In the genomic region with DNA sequence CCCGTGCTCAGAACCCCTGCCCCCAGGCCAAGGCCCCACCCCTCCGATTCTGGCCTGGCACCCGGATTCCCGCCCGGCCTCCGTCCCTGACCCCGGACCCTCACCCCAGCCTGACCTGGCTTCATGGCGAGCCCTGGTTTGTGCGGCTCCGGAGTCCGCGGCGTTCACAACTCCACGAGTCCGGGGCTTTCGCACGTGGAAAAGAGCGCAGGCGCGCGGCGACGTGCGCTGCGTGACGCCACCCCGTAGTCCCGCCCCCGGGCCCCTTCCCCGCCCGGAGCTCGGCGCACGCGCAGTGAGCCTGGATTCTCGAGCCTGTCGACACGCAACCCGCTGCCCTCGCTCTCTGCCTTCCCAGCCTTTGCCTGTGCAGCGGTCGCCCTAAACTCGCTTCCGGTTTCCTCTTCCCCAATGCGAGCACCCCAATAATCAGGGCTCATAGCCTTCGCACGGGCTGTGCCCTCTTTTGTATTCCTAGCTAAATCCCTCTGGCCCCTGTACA, we compare ENCODE assay signal across 1 cellular context.
A peak's percentile ranks its signal among the peaks of the same experiment; 100 is the strongest.
TF ChIP-seq lines count a peak whose summit lies in the region.

A gene (minus strand): TSS at position 204 of the 502 bp plus-strand sequence. CDS start 79 bp downstream, at position 125.

TF ChIP-seq in HepG2, 621 proteins besides CTCF, POLR2A, EP300 and RAD21 (continued from another document and continues in another):
- TF ChIP-seq, protein P1, sequence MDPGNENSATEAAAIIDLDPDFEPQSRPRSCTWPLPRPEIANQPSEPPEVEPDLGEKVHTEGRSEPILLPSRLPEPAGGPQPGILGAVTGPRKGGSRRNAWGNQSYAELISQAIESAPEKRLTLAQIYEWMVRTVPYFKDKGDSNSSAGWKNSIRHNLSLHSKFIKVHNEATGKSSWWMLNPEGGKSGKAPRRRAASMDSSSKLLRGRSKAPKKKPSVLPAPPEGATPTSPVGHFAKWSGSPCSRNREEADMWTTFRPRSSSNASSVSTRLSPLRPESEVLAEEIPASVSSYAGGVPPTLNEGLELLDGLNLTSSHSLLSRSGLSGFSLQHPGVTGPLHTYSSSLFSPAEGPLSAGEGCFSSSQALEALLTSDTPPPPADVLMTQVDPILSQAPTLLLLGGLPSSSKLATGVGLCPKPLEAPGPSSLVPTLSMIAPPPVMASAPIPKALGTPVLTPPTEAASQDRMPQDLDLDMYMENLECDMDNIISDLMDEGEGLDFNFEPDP (CRISPR knock-in tag; conservative IDR thresholded peaks at IDR 0.05): no peak
- TF ChIP-seq, protein P2, sequence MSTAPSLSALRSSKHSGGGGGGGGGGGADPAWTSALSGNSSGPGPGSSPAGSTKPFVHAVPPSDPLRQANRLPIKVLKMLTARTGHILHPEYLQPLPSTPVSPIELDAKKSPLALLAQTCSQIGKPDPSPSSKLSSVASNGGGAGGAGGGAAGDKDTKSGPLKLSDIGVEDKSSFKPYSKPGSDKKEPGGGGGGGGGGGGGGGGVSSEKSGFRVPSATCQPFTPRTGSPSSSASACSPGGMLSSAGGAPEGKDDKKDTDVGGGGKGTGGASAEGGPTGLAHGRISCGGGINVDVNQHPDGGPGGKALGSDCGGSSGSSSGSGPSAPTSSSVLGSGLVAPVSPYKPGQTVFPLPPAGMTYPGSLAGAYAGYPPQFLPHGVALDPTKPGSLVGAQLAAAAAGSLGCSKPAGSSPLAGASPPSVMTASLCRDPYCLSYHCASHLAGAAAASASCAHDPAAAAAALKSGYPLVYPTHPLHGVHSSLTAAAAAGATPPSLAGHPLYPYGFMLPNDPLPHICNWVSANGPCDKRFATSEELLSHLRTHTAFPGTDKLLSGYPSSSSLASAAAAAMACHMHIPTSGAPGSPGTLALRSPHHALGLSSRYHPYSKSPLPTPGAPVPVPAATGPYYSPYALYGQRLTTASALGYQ (CRISPR knock-in tag; IDR thresholded peaks at IDR 0.05): no peak
- TF ChIP-seq BORCS8-MEF2B (CRISPR knock-in tag; IDR thresholded peaks at IDR 0.05) (no peak), ATRX (CRISPR knock-in tag; IDR thresholded peaks at IDR 0.05; ENCODE audit: borderline replicate concordance) (no peak), ZFP37 (CRISPR knock-in tag; IDR thresholded peaks at IDR 0.05; ENCODE audit: borderline replicate concordance) (0 out of 2 replicates have a peak, but pooled peaks have one; percentile 58), ZNF232 (CRISPR knock-in tag; IDR thresholded peaks at IDR 0.05; ENCODE audit: borderline replicate concordance) (peak; percentile 61; the same call in 1 of the 2 replicates), FOXK2 (IDR thresholded peaks at IDR 0.05) (no peak), NPAS2 (CRISPR knock-in tag; IDR thresholded peaks at IDR 0.05; ENCODE audit: borderline replicate concordance) (no peak), AGO1 (IDR thresholded peaks at IDR 0.05; ENCODE audit: low read depth, low read length, poor library complexity, severe bottlenecking) (no peak), ZNF44 (CRISPR knock-in tag; IDR thresholded peaks at IDR 0.05) (no peak), ZNF143 (CRISPR knock-in tag; IDR thresholded peaks at IDR 0.05) (no peak), ZNF367 (CRISPR knock-in tag; IDR thresholded peaks at IDR 0.05; ENCODE audit: borderline replicate concordance) (0 out of 2 replicates have a peak, but pooled peaks have one; percentile 23), PAX8 (CRISPR knock-in tag; IDR thresholded peaks at IDR 0.05; ENCODE audit: borderline replicate concordance) (0 out of 2 replicates have a peak, but pooled peaks have one; percentile 61), CBX2 (IDR thresholded peaks at IDR 0.05; ENCODE audit: low read depth, low read length) (no peak), CBX2 (CRISPR knock-in tag; IDR thresholded peaks at IDR 0.05; ENCODE audit: low read depth) (no peak), ZNF607 (CRISPR knock-in tag; IDR thresholded peaks at IDR 0.05; ENCODE audit: borderline replicate concordance) (no peak), ZNF7 (CRISPR knock-in tag; IDR thresholded peaks at IDR 0.05) (no peak), MZF1 (CRISPR knock-in tag; IDR thresholded peaks at IDR 0.05; ENCODE audit: borderline replicate concordance) (no peak), ZNF225 (CRISPR knock-in tag; IDR thresholded peaks at IDR 0.05) (no peak), JUN (CRISPR knock-in tag; IDR thresholded peaks at IDR 0.05) (no peak), AHR (CRISPR knock-in tag; IDR thresholded peaks at IDR 0.05) (no peak), FOXK1 (CRISPR knock-in tag; IDR thresholded peaks at IDR 0.05; ENCODE audit: borderline replicate concordance, low read depth) (peak; percentile 57; the same call in 1 of the 2 replicates), ZSCAN9 (CRISPR knock-in tag; IDR thresholded peaks at IDR 0.05; ENCODE audit: borderline replicate concordance) (0 out of 2 replicates have a peak, but pooled peaks have one; percentile 38), TCF7 (IDR thresholded peaks at IDR 0.05; ENCODE audit: low read depth) (no peak), GABPB1 (CRISPR knock-in tag; IDR thresholded peaks at IDR 0.05) (peak; percentile 85), FOSL2 (CRISPR knock-in tag; IDR thresholded peaks at IDR 0.05) (no peak), MYNN (CRISPR knock-in tag; IDR thresholded peaks at IDR 0.05; ENCODE audit: low read depth) (no peak), SMAD1 (CRISPR knock-in tag; IDR thresholded peaks at IDR 0.05; ENCODE audit: borderline replicate concordance, low read depth) (no peak; the same call in 1 of the 2 replicates), NFRKB (IDR thresholded peaks at IDR 0.05) (no peak), MED13 (CRISPR knock-in tag; IDR thresholded peaks at IDR 0.05) (peak; percentile 65; the same call in 1 of the 2 replicates), HNRNPL (IDR thresholded peaks at IDR 0.05; ENCODE audit: low read depth, low read length) (no peak), ZNF331 (CRISPR knock-in tag; IDR thresholded peaks at IDR 0.05) (peak; percentile 47; the same call in 1 of the 2 replicates), MIER3 (CRISPR knock-in tag; IDR thresholded peaks at IDR 0.05; ENCODE audit: borderline replicate concordance) (no peak), GZF1 (CRISPR knock-in tag; IDR thresholded peaks at IDR 0.05) (no peak), ZNF34 (CRISPR knock-in tag; IDR thresholded peaks at IDR 0.05; ENCODE audit: borderline replicate concordance) (no peak), CEBPB (IDR thresholded peaks at IDR 0.05; ENCODE audit: borderline replicate concordance, low read depth, low read length) (no peak), ZNF383 (CRISPR knock-in tag; IDR thresholded peaks at IDR 0.05; ENCODE audit: borderline replicate concordance) (no peak), GTF2F1 (IDR thresholded peaks at IDR 0.05; ENCODE audit: low read length) (no peak), ZSCAN12 (CRISPR knock-in tag; IDR thresholded peaks at IDR 0.05) (0 out of 2 replicates have a peak, but pooled peaks have one; percentile 11), GPN1 (CRISPR knock-in tag; IDR thresholded peaks at IDR 0.05; ENCODE audit: borderline replicate concordance) (no peak), KDM3A (CRISPR knock-in tag; IDR thresholded peaks at IDR 0.05; ENCODE audit: low read depth) (0 out of 2 replicates have a peak, but pooled peaks have one; percentile 28), ZNF354B (CRISPR knock-in tag; IDR thresholded peaks at IDR 0.05) (no peak), NR2F6 (IDR thresholded peaks at IDR 0.05) (no peak), NR2F6 (CRISPR knock-in tag; IDR thresholded peaks at IDR 0.05) (no peak), ZNF737 (CRISPR knock-in tag; IDR thresholded peaks at IDR 0.05; ENCODE audit: borderline replicate concordance) (peak; percentile 72; the same call in 1 of the 2 replicates), ZNF83 (CRISPR knock-in tag; IDR thresholded peaks at IDR 0.05; ENCODE audit: borderline replicate concordance) (0 out of 2 replicates have a peak, but pooled peaks have one; percentile 21), KMT2B (CRISPR knock-in tag; IDR thresholded peaks at IDR 0.05) (peak; percentile 74), RARG (CRISPR knock-in tag; IDR thresholded peaks at IDR 0.05; ENCODE audit: low read depth) (no peak), MXI1 (IDR thresholded peaks at IDR 0.05; ENCODE audit: borderline replicate concordance, low read depth, low read length) (peak; percentile 96; the same call in 2 of the 3 replicates), ZNF282 (IDR thresholded peaks at IDR 0.05; ENCODE audit: partially characterized antibody) (no peak)
- TF ChIP-seq, protein P3, sequence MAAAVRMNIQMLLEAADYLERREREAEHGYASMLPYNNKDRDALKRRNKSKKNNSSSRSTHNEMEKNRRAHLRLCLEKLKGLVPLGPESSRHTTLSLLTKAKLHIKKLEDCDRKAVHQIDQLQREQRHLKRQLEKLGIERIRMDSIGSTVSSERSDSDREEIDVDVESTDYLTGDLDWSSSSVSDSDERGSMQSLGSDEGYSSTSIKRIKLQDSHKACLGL (CRISPR knock-in tag; IDR thresholded peaks at IDR 0.05): peak; percentile 85
- TF ChIP-seq, protein P4, sequence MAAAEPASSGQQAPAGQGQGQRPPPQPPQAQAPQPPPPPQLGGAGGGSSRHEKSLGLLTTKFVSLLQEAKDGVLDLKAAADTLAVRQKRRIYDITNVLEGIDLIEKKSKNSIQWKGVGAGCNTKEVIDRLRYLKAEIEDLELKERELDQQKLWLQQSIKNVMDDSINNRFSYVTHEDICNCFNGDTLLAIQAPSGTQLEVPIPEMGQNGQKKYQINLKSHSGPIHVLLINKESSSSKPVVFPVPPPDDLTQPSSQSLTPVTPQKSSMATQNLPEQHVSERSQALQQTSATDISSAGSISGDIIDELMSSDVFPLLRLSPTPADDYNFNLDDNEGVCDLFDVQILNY (CRISPR knock-in tag; conservative IDR thresholded peaks at IDR 0.05): no peak
- TF ChIP-seq, protein P5, sequence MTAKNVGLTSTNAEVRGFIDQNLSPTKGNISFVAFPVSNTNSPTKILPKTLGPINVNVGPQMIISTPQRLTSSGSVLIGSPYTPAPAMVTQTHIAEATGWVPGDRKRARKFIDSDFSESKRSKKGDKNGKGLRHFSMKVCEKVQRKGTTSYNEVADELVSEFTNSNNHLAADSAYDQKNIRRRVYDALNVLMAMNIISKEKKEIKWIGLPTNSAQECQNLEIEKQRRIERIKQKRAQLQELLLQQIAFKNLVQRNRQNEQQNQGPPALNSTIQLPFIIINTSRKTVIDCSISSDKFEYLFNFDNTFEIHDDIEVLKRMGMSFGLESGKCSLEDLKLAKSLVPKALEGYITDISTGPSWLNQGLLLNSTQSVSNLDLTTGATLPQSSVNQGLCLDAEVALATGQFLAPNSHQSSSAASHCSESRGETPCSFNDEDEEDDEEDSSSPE (CRISPR knock-in tag; IDR thresholded peaks at IDR 0.05): peak; percentile 70
- TF ChIP-seq, protein P6, sequence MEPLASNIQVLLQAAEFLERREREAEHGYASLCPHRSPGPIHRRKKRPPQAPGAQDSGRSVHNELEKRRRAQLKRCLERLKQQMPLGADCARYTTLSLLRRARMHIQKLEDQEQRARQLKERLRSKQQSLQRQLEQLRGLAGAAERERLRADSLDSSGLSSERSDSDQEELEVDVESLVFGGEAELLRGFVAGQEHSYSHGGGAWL (CRISPR knock-in tag; IDR thresholded peaks at IDR 0.05): peak; percentile 91; the same call in 1 of the 2 replicates
- TF ChIP-seq, protein P7, sequence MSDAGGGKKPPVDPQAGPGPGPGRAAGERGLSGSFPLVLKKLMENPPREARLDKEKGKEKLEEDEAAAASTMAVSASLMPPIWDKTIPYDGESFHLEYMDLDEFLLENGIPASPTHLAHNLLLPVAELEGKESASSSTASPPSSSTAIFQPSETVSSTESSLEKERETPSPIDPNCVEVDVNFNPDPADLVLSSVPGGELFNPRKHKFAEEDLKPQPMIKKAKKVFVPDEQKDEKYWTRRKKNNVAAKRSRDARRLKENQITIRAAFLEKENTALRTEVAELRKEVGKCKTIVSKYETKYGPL (CRISPR knock-in tag; IDR thresholded peaks at IDR 0.05): no peak
- TF ChIP-seq, protein P8, sequence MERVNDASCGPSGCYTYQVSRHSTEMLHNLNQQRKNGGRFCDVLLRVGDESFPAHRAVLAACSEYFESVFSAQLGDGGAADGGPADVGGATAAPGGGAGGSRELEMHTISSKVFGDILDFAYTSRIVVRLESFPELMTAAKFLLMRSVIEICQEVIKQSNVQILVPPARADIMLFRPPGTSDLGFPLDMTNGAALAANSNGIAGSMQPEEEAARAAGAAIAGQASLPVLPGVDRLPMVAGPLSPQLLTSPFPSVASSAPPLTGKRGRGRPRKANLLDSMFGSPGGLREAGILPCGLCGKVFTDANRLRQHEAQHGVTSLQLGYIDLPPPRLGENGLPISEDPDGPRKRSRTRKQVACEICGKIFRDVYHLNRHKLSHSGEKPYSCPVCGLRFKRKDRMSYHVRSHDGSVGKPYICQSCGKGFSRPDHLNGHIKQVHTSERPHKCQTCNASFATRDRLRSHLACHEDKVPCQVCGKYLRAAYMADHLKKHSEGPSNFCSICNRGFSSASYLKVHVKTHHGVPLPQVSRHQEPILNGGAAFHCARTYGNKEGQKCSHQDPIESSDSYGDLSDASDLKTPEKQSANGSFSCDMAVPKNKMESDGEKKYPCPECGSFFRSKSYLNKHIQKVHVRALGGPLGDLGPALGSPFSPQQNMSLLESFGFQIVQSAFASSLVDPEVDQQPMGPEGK (CRISPR knock-in tag; IDR thresholded peaks at IDR 0.05): 0 out of 2 replicates have a peak, but pooled peaks have one; percentile 5
- TF ChIP-seq, protein P9, sequence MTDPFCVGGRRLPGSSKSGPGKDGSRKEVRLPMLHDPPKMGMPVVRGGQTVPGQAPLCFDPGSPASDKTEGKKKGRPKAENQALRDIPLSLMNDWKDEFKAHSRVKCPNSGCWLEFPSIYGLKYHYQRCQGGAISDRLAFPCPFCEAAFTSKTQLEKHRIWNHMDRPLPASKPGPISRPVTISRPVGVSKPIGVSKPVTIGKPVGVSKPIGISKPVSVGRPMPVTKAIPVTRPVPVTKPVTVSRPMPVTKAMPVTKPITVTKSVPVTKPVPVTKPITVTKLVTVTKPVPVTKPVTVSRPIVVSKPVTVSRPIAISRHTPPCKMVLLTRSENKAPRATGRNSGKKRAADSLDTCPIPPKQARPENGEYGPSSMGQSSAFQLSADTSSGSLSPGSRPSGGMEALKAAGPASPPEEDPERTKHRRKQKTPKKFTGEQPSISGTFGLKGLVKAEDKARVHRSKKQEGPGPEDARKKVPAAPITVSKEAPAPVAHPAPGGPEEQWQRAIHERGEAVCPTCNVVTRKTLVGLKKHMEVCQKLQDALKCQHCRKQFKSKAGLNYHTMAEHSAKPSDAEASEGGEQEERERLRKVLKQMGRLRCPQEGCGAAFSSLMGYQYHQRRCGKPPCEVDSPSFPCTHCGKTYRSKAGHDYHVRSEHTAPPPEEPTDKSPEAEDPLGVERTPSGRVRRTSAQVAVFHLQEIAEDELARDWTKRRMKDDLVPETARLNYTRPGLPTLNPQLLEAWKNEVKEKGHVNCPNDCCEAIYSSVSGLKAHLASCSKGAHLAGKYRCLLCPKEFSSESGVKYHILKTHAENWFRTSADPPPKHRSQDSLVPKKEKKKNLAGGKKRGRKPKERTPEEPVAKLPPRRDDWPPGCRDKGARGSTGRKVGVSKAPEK (CRISPR knock-in tag; IDR thresholded peaks at IDR 0.05; ENCODE audit: borderline replicate concordance): no peak
- TF ChIP-seq, protein P10, sequence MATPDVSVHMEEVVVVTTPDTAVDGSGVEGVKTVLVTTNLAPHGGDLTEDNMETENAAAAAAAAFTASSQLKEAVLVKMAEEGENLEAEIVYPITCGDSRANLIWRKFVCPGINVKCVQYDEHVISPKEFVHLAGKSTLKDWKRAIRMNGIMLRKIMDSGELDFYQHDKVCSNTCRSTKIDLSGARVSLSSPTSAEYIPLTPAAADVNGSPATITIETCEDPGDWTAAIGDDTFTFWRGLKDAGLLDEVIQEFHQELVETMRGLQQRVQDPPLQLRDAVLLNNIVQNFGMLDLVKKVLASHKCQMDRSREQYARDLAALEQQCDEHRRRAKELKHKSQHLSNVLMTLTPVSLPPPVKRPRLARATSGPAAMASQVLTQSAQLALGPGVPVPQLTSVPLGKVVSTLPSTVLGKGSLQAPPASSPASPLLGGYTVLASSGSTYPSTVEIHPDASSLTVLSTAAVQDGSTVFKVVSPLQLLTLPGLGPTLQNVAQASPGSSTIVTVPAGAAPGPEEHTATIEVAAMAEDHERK (CRISPR knock-in tag; IDR thresholded peaks at IDR 0.05; ENCODE audit: low read depth): peak; percentile 86
